In the genomic region with DNA sequence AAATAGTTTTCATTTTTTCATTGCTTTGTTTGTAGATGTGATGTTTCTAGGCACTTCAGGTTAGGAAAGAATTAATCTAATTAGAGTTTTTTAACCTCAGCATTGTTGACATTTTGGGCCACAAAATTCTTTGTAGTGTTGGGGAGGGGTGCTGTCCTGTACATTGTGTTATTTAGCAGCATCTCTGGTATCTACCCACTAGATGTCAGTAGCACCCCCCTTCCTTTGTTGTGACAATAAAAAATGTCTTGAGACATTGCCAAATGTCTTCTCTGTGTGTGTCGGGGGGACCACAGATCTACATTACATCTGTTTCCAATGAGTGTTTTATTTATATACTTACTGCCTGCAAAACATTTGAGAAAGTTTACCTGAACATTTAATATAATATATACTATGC, we compare ENCODE assay signal across 1 cellular context.
TF ChIP-seq lines count a peak whose summit lies in the region.

No MANE protein-coding gene starts in this region.

TF ChIP-seq in GM12878, 131 proteins besides CTCF, POLR2A, EP300 and RAD21 (continued from another document):
- TF ChIP-seq KDM1A (IDR thresholded peaks at IDR 0.05; ENCODE audit: borderline replicate concordance) (no peak), E2F8 (IDR thresholded peaks at IDR 0.05; ENCODE audit: low read depth, partially characterized antibody) (no peak), TCF3 (IDR thresholded peaks at IDR 0.05; ENCODE audit: borderline replicate concordance, insufficient read depth, low read depth, low read length) (no peak)
TF ChIP-seq in GM12878: peak in this region for 1.
